Comparison of ENCODE assay signal across 26 cellular contexts in the genomic region with DNA sequence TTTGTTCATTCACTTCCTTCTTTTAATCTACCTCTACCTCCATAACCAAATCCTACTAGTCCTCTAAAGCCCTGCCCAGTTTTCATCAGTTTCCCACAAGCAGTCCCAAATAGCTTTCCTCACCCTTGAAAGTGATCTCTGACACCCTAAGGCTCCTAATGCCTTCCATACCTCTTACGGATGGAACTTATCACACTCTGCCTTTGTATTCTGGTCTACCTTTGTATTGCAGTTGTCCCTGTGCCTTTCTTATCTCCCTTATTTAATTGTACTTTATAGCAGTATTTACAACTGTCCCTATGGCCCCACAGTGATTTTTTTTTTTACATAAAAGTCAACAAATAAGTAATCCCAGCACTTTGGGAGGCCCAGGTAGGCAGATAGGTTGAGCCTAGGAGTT. TPM values are rescaled to one million over a fixed set of nuclear protein-coding genes. Genes with fewer than 3 reads are reported as not detected.
DNase-seq lines count a peak whose midpoint lies in the region; ATAC-seq and TF ChIP-seq lines count a peak whose summit lies in the region.
"Had no signal": no experiment of that assay in that cellular context is flagged by ENCODE, and none has a peak within 500 bp of the region (broad histone marks: within the 10 kb centered on the region; RNA-seq: fewer than 3 reads in every experiment).

No MANE protein-coding gene starts in this region.

- ATAC-seq in mucosa of descending colon (peak; percentile 77), HG03025 (IDR thresholded peaks at IDR 0.05; ENCODE audit: low FRiP score, unreplicated experiment) (no peak)

- no peaks in the 10 kb centered on the region for H3K9me3 ChIP-seq in mucosa of descending colon
- H3K9me3 ChIP-seq in transverse colon = no peaks in the 10 kb centered on the region
- H3K9me3 ChIP-seq: BE2C, MG63 had no signal

- no peaks in the 10 kb centered on the region for H3K27me3 ChIP-seq in transverse colon
- H3K27me3 ChIP-seq: MG63 had no signal

- H3K36me3 ChIP-seq in mucosa of descending colon (ENCODE audit: low read depth) (peaks cover 3% of the 10 kb centered on the region), transverse colon (peaks cover 0 to 21% (median 5%) of the 10 kb centered on the region in 4 donors)
- H3K36me3 ChIP-seq: BE2C, MG63 had no signal

- peak overlapping the region; percentile 11 for H3K27ac Mint-ChIP-seq in activated CD4-positive, alpha-beta memory T cell treated with anti-CD3 and anti-CD28 coated beads for 36 hours
- H3K27ac Mint-ChIP-seq in activated CD4-positive, alpha-beta memory T cell treated with anti-CD3 and anti-CD28 coated beads, Interleukin-2, amount 10 ng/mL, durations not matched to agents 7 days and 5 days = no peak overlapping the region
- H3K27ac Mint-ChIP-seq in activated T-helper 1 cell treated with anti-CD3 and anti-CD28 coated beads, Interleukin-12 subunit alpha, Interleukin-12 subunit beta, Interleukin-2, Interleukin-4 antibody, amounts not matched to agents 30 ng/mL and 10 ng/mL and 1 ng/mL, durations not matched to agents 14 hours and 24 hours and 36 hours = peak overlapping the region; percentile 61

- no peaks in the 10 kb centered on the region for H3K9me3 Mint-ChIP-seq in activated CD4-positive, alpha-beta memory T cell treated with anti-CD3 and anti-CD28 coated beads for 36 hours
- no peaks in the 10 kb centered on the region for H3K9me3 Mint-ChIP-seq in activated CD4-positive, alpha-beta memory T cell treated with anti-CD3 and anti-CD28 coated beads, Interleukin-2, amount 10 ng/mL, durations not matched to agents 7 days and 5 days
- H3K9me3 Mint-ChIP-seq in activated T-helper 1 cell treated with anti-CD3 and anti-CD28 coated beads, Interleukin-12 subunit alpha, Interleukin-12 subunit beta, Interleukin-2, Interleukin-4 antibody, amounts not matched to agents 30 ng/mL and 10 ng/mL and 1 ng/mL, durations not matched to agents 14 hours and 24 hours and 36 hours = peaks cover 11% of the 10 kb centered on the region
- H3K9me3 Mint-ChIP-seq: CD14-positive monocyte had no signal

- peak overlapping the region; percentile 47 to 75 (median 62) for H3K27ac ChIP-seq in transverse colon
- H3K27ac ChIP-seq: RWPE1 had no signal

- H3K4me1 Mint-ChIP-seq in activated CD4-positive, alpha-beta memory T cell treated with anti-CD3 and anti-CD28 coated beads for 36 hours (ENCODE audit: low read depth) = no peaks in the 10 kb centered on the region
- H3K4me1 Mint-ChIP-seq in activated CD4-positive, alpha-beta memory T cell treated with anti-CD3 and anti-CD28 coated beads, Interleukin-2, amount 10 ng/mL, durations not matched to agents 7 days and 5 days = no peaks in the 10 kb centered on the region
- peaks cover 10% of the 10 kb centered on the region for H3K4me1 Mint-ChIP-seq in activated T-helper 1 cell treated with anti-CD3 and anti-CD28 coated beads, Interleukin-12 subunit alpha, Interleukin-12 subunit beta, Interleukin-2, Interleukin-4 antibody, amounts not matched to agents 30 ng/mL and 10 ng/mL and 1 ng/mL, durations not matched to agents 14 hours and 24 hours and 36 hours (ENCODE audit: low read depth)
- H3K4me1 Mint-ChIP-seq: CD14-positive monocyte had no signal

- no peak overlapping the region for H3K4me3 ChIP-seq in mucosa of descending colon
- no peak overlapping the region for H3K4me3 ChIP-seq in transverse colon
- H3K4me3 ChIP-seq: MG63 had no signal

- intact Hi-C loops in activated CD4-positive, alpha-beta memory T cell treated with anti-CD3 and anti-CD28 coated beads for 36 hours (cut with micrococcal nuclease) = no loop called here
- intact Hi-C loops in activated T-helper 1 cell treated with anti-CD3 and anti-CD28 coated beads, Interleukin-12 subunit alpha, Interleukin-12 subunit beta, Interleukin-2, Interleukin-4 antibody, amounts not matched to agents 30 ng/mL and 10 ng/mL and 1 ng/mL, durations not matched to agents 14 hours and 24 hours and 36 hours (cut with micrococcal nuclease) = no loop called here
- intact Hi-C loops in mucosa of descending colon (cut with DNase I, micrococcal nuclease) = no loop called here
- intact Hi-C loops in transverse colon (cut with DNase I; ENCODE audit: low total_unique reads) = no loop called here

- no peaks in the 10 kb centered on the region for H3K27me3 Mint-ChIP-seq in activated CD4-positive, alpha-beta memory T cell treated with anti-CD3 and anti-CD28 coated beads for 36 hours
- no peaks in the 10 kb centered on the region for H3K27me3 Mint-ChIP-seq in activated CD4-positive, alpha-beta memory T cell treated with anti-CD3 and anti-CD28 coated beads, Interleukin-2, amount 10 ng/mL, durations not matched to agents 7 days and 5 days
- no peaks in the 10 kb centered on the region for H3K27me3 Mint-ChIP-seq in activated T-helper 1 cell treated with anti-CD3 and anti-CD28 coated beads, Interleukin-12 subunit alpha, Interleukin-12 subunit beta, Interleukin-2, Interleukin-4 antibody, amounts not matched to agents 30 ng/mL and 10 ng/mL and 1 ng/mL, durations not matched to agents 14 hours and 24 hours and 36 hours (ENCODE audit: insufficient read depth)

- DNase-seq in activated CD4-positive, alpha-beta memory T cell treated with anti-CD3 and anti-CD28 coated beads for 36 hours = no peak
- no peak for DNase-seq in activated CD4-positive, alpha-beta memory T cell treated with anti-CD3 and anti-CD28 coated beads, Interleukin-2, amount 10 ng/mL, durations not matched to agents 7 days and 5 days
- no peak for DNase-seq in activated T-helper 1 cell treated with anti-CD3 and anti-CD28 coated beads, Interleukin-12 subunit alpha, Interleukin-12 subunit beta, Interleukin-2, Interleukin-4 antibody, amounts not matched to agents 30 ng/mL and 10 ng/mL and 1 ng/mL, durations not matched to agents 14 hours and 24 hours and 36 hours (ENCODE audit: low spot score)
- DNase-seq in mucosa of descending colon (no peak), transverse colon (no peak), iPS-NIHi7 (ENCODE audit: extremely low spot score) (no peak)
- DNase-seq: 8988T, ACHN, BE2C, Calu3, DMS79 treated with DMSO at 0.1 percent for 48 hours, GF-D8, HCEC 1CT, IMR-90, KG1, MG63, NCI-H1417, NCI-H1694, NCI-H2029 treated with DMSO at 0.1 percent for 48 hours, NCI-H526 treated with DMSO at 0.1 percent for 48 hours, SHP77 had no signal

- no peak for TF ChIP-seq EP300 in transverse colon (IDR thresholded peaks at IDR 0.05; ENCODE audit: low read depth)

- in situ Hi-C loops in transverse colon (cut with MboI; ENCODE audit: low pct_ligation_motif_present in 1 of 4, low pct_unique_long_range_greater_than_20kb in 1 of 4, low sequenced_read_pairs in 3 of 4) = no loop called here

- TF ChIP-seq POLR2A in transverse colon (IDR thresholded peaks at IDR 0.05) = no peak

- WGBS in transverse colon (ENCODE audit: low coverage in 1 of 2), 2 donors = 56 to 64% methylated on average over 1 of the region's 1 CpG

- TF ChIP-seq CTCF in mucosa of descending colon (IDR thresholded peaks at IDR 0.05) (no peak), transverse colon (IDR thresholded peaks at IDR 0.05) (peak in 2 of 5 experiments; percentile 23 to 33)

- H3K4me3 Mint-ChIP-seq in activated CD4-positive, alpha-beta memory T cell treated with anti-CD3 and anti-CD28 coated beads for 36 hours = no peak overlapping the region
- no peak overlapping the region for H3K4me3 Mint-ChIP-seq in activated CD4-positive, alpha-beta memory T cell treated with anti-CD3 and anti-CD28 coated beads, Interleukin-2, amount 10 ng/mL, durations not matched to agents 7 days and 5 days
- no peak overlapping the region for H3K4me3 Mint-ChIP-seq in activated T-helper 1 cell treated with anti-CD3 and anti-CD28 coated beads, Interleukin-12 subunit alpha, Interleukin-12 subunit beta, Interleukin-2, Interleukin-4 antibody, amounts not matched to agents 30 ng/mL and 10 ng/mL and 1 ng/mL, durations not matched to agents 14 hours and 24 hours and 36 hours
- H3K4me3 Mint-ChIP-seq: CD14-positive monocyte had no signal

- peaks cover 40% of the 10 kb centered on the region for H3K4me1 ChIP-seq in mucosa of descending colon (ENCODE audit: low read depth)
- H3K4me1 ChIP-seq in transverse colon = peaks cover 12 to 44% (median 19%) of the 10 kb centered on the region in 4 donors
- H3K4me1 ChIP-seq: BE2C had no signal

- H3K36me3 Mint-ChIP-seq in activated CD4-positive, alpha-beta memory T cell treated with anti-CD3 and anti-CD28 coated beads for 36 hours = peaks cover 53% of the 10 kb centered on the region
- H3K36me3 Mint-ChIP-seq in activated CD4-positive, alpha-beta memory T cell treated with anti-CD3 and anti-CD28 coated beads, Interleukin-2, amount 10 ng/mL, durations not matched to agents 7 days and 5 days (ENCODE audit: low read depth) = peaks cover 71% of the 10 kb centered on the region
- H3K36me3 Mint-ChIP-seq in activated T-helper 1 cell treated with anti-CD3 and anti-CD28 coated beads, Interleukin-12 subunit alpha, Interleukin-12 subunit beta, Interleukin-2, Interleukin-4 antibody, amounts not matched to agents 30 ng/mL and 10 ng/mL and 1 ng/mL, durations not matched to agents 14 hours and 24 hours and 36 hours (ENCODE audit: low read depth) = peaks cover 66% of the 10 kb centered on the region

- CTCF ChIA-PET in activated CD4-positive, alpha-beta memory T cell treated with anti-CD3 and anti-CD28 coated beads for 36 hours (lab: Charles Lee) = interaction anchor here (1.9 kb wide), 1 partner anchor 64 kb away, joined by 4 read pairs; no protein-coding TSS in a partner anchor
- CTCF ChIA-PET in activated CD4-positive, alpha-beta memory T cell treated with anti-CD3 and anti-CD28 coated beads, Interleukin-2, amount 10 ng/mL, durations not matched to agents 7 days and 5 days (lab: Charles Lee) = no interaction called here

- POLR2A ChIA-PET in activated CD4-positive, alpha-beta memory T cell treated with anti-CD3 and anti-CD28 coated beads for 36 hours (lab: Charles Lee) = no interaction called here
- POLR2A ChIA-PET in activated CD4-positive, alpha-beta memory T cell treated with anti-CD3 and anti-CD28 coated beads, Interleukin-2, amount 10 ng/mL, durations not matched to agents 7 days and 5 days (lab: Charles Lee) = no interaction called here

RNA-seq across cellular contexts. Expression of gene ACSL5, which starts 33.8 kb away (rescaled TPM):
- total RNA-seq in activated CD4-positive, alpha-beta memory T cell treated with anti-CD3 and anti-CD28 coated beads for 36 hours = 10 to 100 TPM; 30.1 to 32.9 TPM
- 10 to 100 TPM; 55.0 to 55.1 TPM for total RNA-seq in activated CD4-positive, alpha-beta memory T cell treated with anti-CD3 and anti-CD28 coated beads, Interleukin-2, amount 10 ng/mL, durations not matched to agents 7 days and 5 days
- 46.7 and 50.7 TPM in 2 replicates for total RNA-seq in activated T-helper 1 cell treated with anti-CD3 and anti-CD28 coated beads, Interleukin-12 subunit alpha, Interleukin-12 subunit beta, Interleukin-2, Interleukin-4 antibody, amounts not matched to agents 30 ng/mL and 10 ng/mL and 1 ng/mL, durations not matched to agents 14 hours and 24 hours and 36 hours
- total RNA-seq in mucosa of descending colon = 100 to 1,000 TPM; 125 to 312 (median 258) TPM
- total RNA-seq in transverse colon = 100 to 1,000 TPM in 3 of 4 donors, 10 to 100 TPM in 1; 91.6 to 315 (median 178) TPM
- total RNA-seq: H1, NCI-H460 had no signal

RNA-seq across cellular contexts. Expression of gene ZDHHC6, which starts 39.0 kb away (rescaled TPM):
- total RNA-seq in activated CD4-positive, alpha-beta memory T cell treated with anti-CD3 and anti-CD28 coated beads for 36 hours = 10 to 100 TPM; 40.1 to 40.7 TPM
- 10 to 100 TPM; 46.3 to 47.0 TPM for total RNA-seq in activated CD4-positive, alpha-beta memory T cell treated with anti-CD3 and anti-CD28 coated beads, Interleukin-2, amount 10 ng/mL, durations not matched to agents 7 days and 5 days
- total RNA-seq in activated T-helper 1 cell treated with anti-CD3 and anti-CD28 coated beads, Interleukin-12 subunit alpha, Interleukin-12 subunit beta, Interleukin-2, Interleukin-4 antibody, amounts not matched to agents 30 ng/mL and 10 ng/mL and 1 ng/mL, durations not matched to agents 14 hours and 24 hours and 36 hours = 51.9 and 52.6 TPM in 2 replicates
- 10 to 100 TPM; 33.4 to 43.6 (median 42.7) TPM for total RNA-seq in mucosa of descending colon
- total RNA-seq in transverse colon = 10 to 100 TPM; 13.1 to 46.4 (median 24.6) TPM

RNA-seq across cellular contexts. Expression of gene VTI1A, which starts 39.3 kb away (rescaled TPM):
- 10 to 100 TPM; 24.3 to 24.5 TPM for total RNA-seq in activated CD4-positive, alpha-beta memory T cell treated with anti-CD3 and anti-CD28 coated beads for 36 hours
- 10 to 100 TPM; 32.9 to 37.3 TPM for total RNA-seq in activated CD4-positive, alpha-beta memory T cell treated with anti-CD3 and anti-CD28 coated beads, Interleukin-2, amount 10 ng/mL, durations not matched to agents 7 days and 5 days
- total RNA-seq in activated T-helper 1 cell treated with anti-CD3 and anti-CD28 coated beads, Interleukin-12 subunit alpha, Interleukin-12 subunit beta, Interleukin-2, Interleukin-4 antibody, amounts not matched to agents 30 ng/mL and 10 ng/mL and 1 ng/mL, durations not matched to agents 14 hours and 24 hours and 36 hours = 39.4 and 39.9 TPM in 2 replicates
- total RNA-seq in mucosa of descending colon (10 to 100 TPM; 36.2 to 55.9 (median 44.4) TPM), transverse colon (100 to 1,000 TPM in 3 of 4 donors, 10 to 100 TPM in 1; 65.8 to 211 (median 149) TPM)
